9 cellular contexts compared by ENCODE assay signal in the genomic region with DNA sequence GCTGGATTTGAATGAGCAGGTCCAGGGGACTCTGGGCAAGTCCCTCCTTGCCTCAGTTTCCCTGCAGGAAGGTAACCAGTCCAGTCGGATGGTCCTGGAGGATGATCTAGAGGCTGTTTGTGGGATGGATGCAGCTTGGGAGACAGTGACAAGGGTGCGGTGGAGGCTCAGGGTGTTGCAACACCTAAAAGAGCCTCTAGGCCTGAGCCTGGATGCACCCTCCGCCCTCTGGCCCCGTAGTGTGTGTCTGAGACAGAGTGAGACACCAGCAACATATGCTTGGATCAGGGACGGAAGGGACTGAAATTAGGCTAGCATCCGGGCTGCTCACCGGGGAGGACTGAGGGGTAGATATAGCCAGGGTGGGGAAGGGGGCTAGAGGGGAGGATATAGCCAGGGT. TPM values are rescaled to one million over a fixed set of nuclear protein-coding genes. Genes with fewer than 3 reads are reported as not detected.
DNase-seq lines count a peak whose midpoint lies in the region; ATAC-seq and TF ChIP-seq lines count a peak whose summit lies in the region.
"Had no signal": no experiment of that assay in that cellular context is flagged by ENCODE, and none has a peak within 500 bp of the region (broad histone marks: within the 10 kb centered on the region; RNA-seq: fewer than 3 reads in every experiment).

No MANE protein-coding gene starts in this region.

- H3K27me3 ChIP-seq in HL-60 (ENCODE audit: insufficient read depth, poor library complexity, severe bottlenecking): no peaks in the 10 kb centered on the region

- H3K36me3 Mint-ChIP-seq in activated T-cell treated with anti-CD3 and anti-CD28 coated beads, Interleukin-2, amount 50 U/mL, for 24 hours (ENCODE audit: low read depth): peaks cover 15% of the 10 kb centered on the region

- DNase-seq in HL-60 (ENCODE audit: low read depth in 1 of 2, low spot score in 1 of 2) (peak; percentile 45 to 58), left ventricle myocardium superior (peak; percentile 47), anterior cingulate cortex (lab: John Stamatoyannopoulos, UW) (no peak), NCI-H510A treated with DMSO at 0.1 percent for 48 hours (lab: John Stamatoyannopoulos, UW) (no peak)
- no peak for DNase-seq in activated T-cell treated with anti-CD3 and anti-CD28 coated beads, Interleukin-2, amount 50 U/mL, for 24 hours
- DNase-seq in stimulated activated CD4-positive, alpha-beta T cell treated with anti-CD3 and anti-CD28 coated beads, Interleukin-4, amount 100 ng/mL, for 24 hours: peak; percentile 19

- H3K27me3 Mint-ChIP-seq in activated T-cell treated with anti-CD3 and anti-CD28 coated beads, Interleukin-2, amount 50 U/mL, for 24 hours: no peaks in the 10 kb centered on the region

- peak overlapping the region; percentile 93 for H3K27ac ChIP-seq in 22Rv1
- H3K27ac ChIP-seq in HL-60 (replicated peaks): no peak overlapping the region

- H3K4me3 Mint-ChIP-seq in activated T-cell treated with anti-CD3 and anti-CD28 coated beads, Interleukin-2, amount 50 U/mL, for 24 hours: peak overlapping the region; percentile 97

- peaks cover 33% of the 10 kb centered on the region for H3K4me1 Mint-ChIP-seq in activated T-cell treated with anti-CD3 and anti-CD28 coated beads, Interleukin-2, amount 50 U/mL, for 24 hours (ENCODE audit: low read depth)

- ATAC-seq in left ventricle myocardium superior (peak; percentile 0), HG03571 (IDR thresholded peaks at IDR 0.05; ENCODE audit: unreplicated experiment) (no peak)
- ATAC-seq: GM12878 had no signal

- intact Hi-C loops in left ventricle myocardium superior (cut with micrococcal nuclease): no loop called here

- no peak overlapping the region for H3K27ac Mint-ChIP-seq in activated T-cell treated with anti-CD3 and anti-CD28 coated beads, Interleukin-2, amount 50 U/mL, for 24 hours

- no peak for TF ChIP-seq CTCF in 22Rv1 (IDR thresholded peaks at IDR 0.05)
- no peak for TF ChIP-seq CTCF in HL-60 (IDR thresholded peaks at IDR 0.05; ENCODE audit: insufficient read depth, low read length)

- H3K4me3 ChIP-seq in HL-60 (replicated peaks; ENCODE audit: insufficient read depth, low read length): no peak overlapping the region

- no peaks in the 10 kb centered on the region for H3K9me3 Mint-ChIP-seq in activated T-cell treated with anti-CD3 and anti-CD28 coated beads, Interleukin-2, amount 50 U/mL, for 24 hours

RNA-seq across cellular contexts. Expression of a gene that starts 1.1 kb away (rescaled TPM):
- 94.6 TPM for total RNA-seq in left ventricle myocardium superior

RNA-seq across cellular contexts. Expression of a gene that starts 1.7 kb away (rescaled TPM):
- total RNA-seq in left ventricle myocardium superior: 186 TPM

RNA-seq across cellular contexts. Expression of a gene that starts 28.6 kb away (rescaled TPM):
- total RNA-seq in left ventricle myocardium superior: 5.2 TPM

Comparison
In these comparisons a context has a peak if more than half of its experiments do, and no peak if none do; other contexts are left out.
1. DNase-seq: peak in HL-60 (2 of 2), left ventricle myocardium superior (single experiment) and stimulated activated CD4-positive, alpha-beta T cell treated with anti-CD3 and anti-CD28 coated beads, Interleukin-4, amount 100 ng/mL, for 24 hours (single experiment); none in activated T-cell treated with anti-CD3 and anti-CD28 coated beads, Interleukin-2, amount 50 U/mL, for 24 hours (single experiment), anterior cingulate cortex (0 of 58) and NCI-H510A treated with DMSO at 0.1 percent for 48 hours (single experiment).